ENCODE assay signal across 18 cellular contexts in the genomic region with DNA sequence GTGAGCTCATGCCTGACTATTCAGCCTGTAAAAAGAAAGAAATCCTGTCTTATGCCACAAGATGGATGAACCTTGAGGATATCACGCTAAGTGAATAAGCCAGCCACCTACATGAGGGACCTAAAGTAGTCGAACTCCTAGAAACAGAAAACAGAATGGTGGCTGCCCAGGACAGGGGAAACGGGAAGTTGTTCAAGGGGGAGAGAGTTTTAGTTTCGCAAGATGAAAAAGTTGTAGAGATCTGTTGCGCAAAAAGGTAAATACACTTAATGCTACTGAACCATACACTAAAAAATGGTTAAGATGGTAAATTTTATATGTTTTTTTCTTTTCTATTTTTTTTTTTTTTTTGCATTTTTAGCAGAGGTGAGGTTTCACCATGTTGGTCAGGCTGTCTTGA.
"Had no signal": no experiment of that assay in that cellular context is flagged by ENCODE, and none has a peak within 500 bp of the region (broad histone marks: within the 10 kb centered on the region; RNA-seq: fewer than 3 reads in every experiment).

No MANE protein-coding gene starts in this region.

- H3K4me3 Mint-ChIP-seq: activated CD4-positive, alpha-beta memory T cell treated with anti-CD3 and anti-CD28 coated beads, Interleukin-2, amount 10 ng/mL, durations not matched to agents 7 days and 5 days; activated CD4-positive, alpha-beta T cell treated with anti-CD3 and anti-CD28 coated beads for 36 hours; activated naive CD4-positive, alpha-beta T cell treated with anti-CD3 and anti-CD28 coated beads for 36 hours; activated T-helper 1 cell treated with anti-CD3 and anti-CD28 coated beads, Interleukin-12 subunit alpha, Interleukin-12 subunit beta, Interleukin-2, Interleukin-4 antibody, amounts not matched to agents 30 ng/mL and 10 ng/mL and 1 ng/mL, durations not matched to agents 14 hours and 24 hours and 36 hours; immature natural killer cell; naive thymus-derived CD8-positive, alpha-beta T cell; T-helper 2 cell treated with Interferon-gamma antibody and Interleukin-4, amounts not matched to agents 5 μg/mL and 100 μg/mL, for 36 hours had no signal

- H3K36me3 Mint-ChIP-seq: immature natural killer cell; naive thymus-derived CD8-positive, alpha-beta T cell had no signal

- H3K27ac Mint-ChIP-seq: activated CD4-positive, alpha-beta memory T cell treated with anti-CD3 and anti-CD28 coated beads, Interleukin-2, amount 10 ng/mL, durations not matched to agents 7 days and 5 days; activated CD4-positive, alpha-beta T cell treated with anti-CD3 and anti-CD28 coated beads for 36 hours; activated naive CD4-positive, alpha-beta T cell treated with anti-CD3 and anti-CD28 coated beads for 36 hours; activated T-helper 1 cell treated with anti-CD3 and anti-CD28 coated beads, Interleukin-12 subunit alpha, Interleukin-12 subunit beta, Interleukin-2, Interleukin-4 antibody, amounts not matched to agents 30 ng/mL and 10 ng/mL and 1 ng/mL, durations not matched to agents 14 hours and 24 hours and 36 hours; immature natural killer cell; T-helper 2 cell treated with Interferon-gamma antibody and Interleukin-4, amounts not matched to agents 5 μg/mL and 100 μg/mL, for 36 hours had no signal

- H3K9me3 ChIP-seq: right atrium auricular region, tibial nerve had no signal

- H3K4me3 ChIP-seq: cardiac muscle cell, lung, right atrium auricular region, tibial nerve had no signal

- H3K4me1 Mint-ChIP-seq: immature natural killer cell had no signal

- H3K36me3 ChIP-seq: cardiac muscle cell, right atrium auricular region, tibial nerve had no signal

- H3K27ac ChIP-seq: cardiac muscle cell, foreskin keratinocyte, right atrium auricular region, tibial nerve, VCaP had no signal

- H3K9me3 Mint-ChIP-seq: activated CD4-positive, alpha-beta memory T cell treated with anti-CD3 and anti-CD28 coated beads, Interleukin-2, amount 10 ng/mL, durations not matched to agents 7 days and 5 days; activated naive CD4-positive, alpha-beta T cell treated with anti-CD3 and anti-CD28 coated beads for 36 hours; activated T-helper 1 cell treated with anti-CD3 and anti-CD28 coated beads, Interleukin-12 subunit alpha, Interleukin-12 subunit beta, Interleukin-2, Interleukin-4 antibody, amounts not matched to agents 30 ng/mL and 10 ng/mL and 1 ng/mL, durations not matched to agents 14 hours and 24 hours and 36 hours; immature natural killer cell; T-helper 2 cell treated with Interferon-gamma antibody and Interleukin-4, amounts not matched to agents 5 μg/mL and 100 μg/mL, for 36 hours had no signal

- ATAC-seq: activated CD4-positive, alpha-beta T cell treated with anti-CD3 and anti-CD28 coated beads for 36 hours; foreskin keratinocyte; naive thymus-derived CD8-positive, alpha-beta T cell had no signal

- H3K27me3 ChIP-seq: cardiac muscle cell, right atrium auricular region, tibial nerve had no signal

- FAIRE-seq: colon, endothelial cell of umbilical vein, small intestine had no signal

- H3K27me3 Mint-ChIP-seq: activated CD4-positive, alpha-beta T cell treated with anti-CD3 and anti-CD28 coated beads for 36 hours had no signal

- H3K4me1 ChIP-seq: foreskin keratinocyte, right atrium auricular region had no signal

- DNase-seq: activated CD4-positive, alpha-beta memory T cell treated with anti-CD3 and anti-CD28 coated beads, Interleukin-2, amount 10 ng/mL, durations not matched to agents 7 days and 5 days; activated CD4-positive, alpha-beta T cell treated with anti-CD3 and anti-CD28 coated beads for 36 hours; activated CD8-positive, alpha-beta memory T cell treated with anti-CD3 and anti-CD28 coated beads, Interleukin-2, amount 50 U/mL, for 48 hours; activated naive CD4-positive, alpha-beta T cell treated with anti-CD3 and anti-CD28 coated beads for 36 hours; effector CD4-positive, alpha-beta T cell; foreskin keratinocyte; immature natural killer cell; naive thymus-derived CD8-positive, alpha-beta T cell; small intestine had no signal
